1 cellular context compared by ENCODE assay signal in the genomic region with DNA sequence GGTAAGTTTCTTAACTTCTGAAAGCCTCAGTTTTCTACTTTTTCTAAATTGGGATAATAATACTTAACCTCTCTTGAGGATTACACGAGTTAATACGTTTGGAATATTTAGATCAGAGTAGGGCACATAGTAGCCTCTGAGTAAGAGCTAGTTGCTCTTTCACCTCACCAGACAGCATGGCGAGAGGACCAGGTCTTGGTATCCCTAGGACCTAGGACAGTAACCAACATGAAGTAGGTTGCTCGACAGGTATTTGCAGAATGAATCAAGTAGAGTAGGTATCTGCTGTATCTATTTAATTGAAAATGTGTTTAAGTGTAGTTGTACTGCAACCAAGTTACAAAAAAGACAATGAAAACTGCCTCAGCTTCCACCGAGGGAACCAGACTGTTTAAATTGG.
TF ChIP-seq lines count a peak whose summit lies in the region.

No MANE protein-coding gene starts in this region.

TF ChIP-seq in GM23338, 12 proteins besides CTCF, POLR2A, EP300 and RAD21 (continued from another document):
- no peak for TF ChIP-seq POLR2AphosphoS5 (IDR thresholded peaks at IDR 0.05; ENCODE audit: low read depth)
- no peak for TF ChIP-seq STAT1 (IDR thresholded peaks at IDR 0.05; ENCODE audit: unreplicated experiment)
- no peak for TF ChIP-seq EZH2 (IDR thresholded peaks at IDR 0.05; ENCODE audit: low read depth, unreplicated experiment)
- no peak for TF ChIP-seq CREB1 (CRISPR knock-in tag; IDR thresholded peaks at IDR 0.05; ENCODE audit: low read depth)
